ENCODE assay signal across 10 cellular contexts in the genomic region with DNA sequence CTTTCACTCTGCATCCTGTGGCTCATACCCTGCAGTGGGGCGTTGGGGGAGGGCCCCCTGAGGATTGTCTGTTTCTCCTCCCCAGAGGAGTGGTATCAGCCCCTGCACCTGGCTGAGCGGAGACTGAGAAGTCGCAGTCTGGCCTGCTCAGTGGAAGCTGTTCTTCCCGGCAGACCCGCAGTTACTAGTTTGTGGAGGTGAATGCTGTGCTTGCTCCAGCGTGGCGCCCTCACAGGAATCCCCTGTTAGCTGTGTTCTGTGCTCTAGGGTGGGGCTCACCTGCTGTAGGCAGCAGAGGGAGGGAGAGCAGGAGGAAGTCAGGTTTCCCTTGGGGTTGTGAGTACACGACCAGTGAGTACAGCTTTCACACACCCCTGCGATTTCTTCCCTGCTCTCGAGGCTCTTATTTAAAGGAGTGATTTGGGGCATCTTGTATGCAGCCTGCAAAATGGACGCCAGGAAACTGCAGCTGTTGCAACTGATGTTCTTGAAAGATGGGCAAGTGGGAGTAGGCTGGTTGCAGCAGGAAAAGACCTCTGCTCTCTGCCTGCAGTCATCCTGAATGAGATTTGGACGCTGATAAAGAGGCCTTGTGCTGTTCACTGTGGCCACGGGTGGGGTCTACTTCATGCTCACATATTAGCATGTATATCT.
DNase-seq lines count a peak whose midpoint lies in the region; TF ChIP-seq lines count a peak whose summit lies in the region.
"Had no signal": no experiment of that assay in that cellular context is flagged by ENCODE, and none has a peak within 500 bp of the region (broad histone marks: within the 10 kb centered on the region; RNA-seq: fewer than 3 reads in every experiment).

No MANE protein-coding gene starts in this region.

- no peaks in the 10 kb centered on the region for H3K4me1 ChIP-seq in HEK293 (ENCODE audit: control insufficient read depth, insufficient read depth, low read length)
- H3K4me1 ChIP-seq in neutrophil (ENCODE audit: control insufficient read depth in 1 of 2, insufficient read depth in 1 of 2, low read depth in 1 of 2, low read length in 1 of 2), result peaks cover 59 to 61% of the 10 kb centered on the region in 2 experiments

- no peaks in the 10 kb centered on the region for H3K27me3 ChIP-seq in neutrophil
- H3K27me3 ChIP-seq: upper lobe of left lung had no signal

- H3K4me1 Mint-ChIP-seq in activated CD4-positive, alpha-beta memory T cell treated with anti-CD3 and anti-CD28 coated beads for 36 hours (ENCODE audit: low read depth), result peaks cover 81% of the 10 kb centered on the region

- intact Hi-C loops in activated CD4-positive, alpha-beta memory T cell treated with anti-CD3 and anti-CD28 coated beads for 36 hours (cut with micrococcal nuclease), result no loop called here

- peaks cover 0 to 42% of the 10 kb centered on the region in 2 experiments; a peak in 2 of 3 replicates for H3K36me3 ChIP-seq in HEK293 (ENCODE audit: control insufficient read depth in 2 of 2, insufficient read depth in 1 of 2, low read length in 2 of 2)
- H3K36me3 ChIP-seq in neutrophil, result peaks cover 12% of the 10 kb centered on the region

- H3K27ac Mint-ChIP-seq in activated CD4-positive, alpha-beta memory T cell treated with anti-CD3 and anti-CD28 coated beads for 36 hours, result peak overlapping the region; percentile 74

- H3K4me3 Mint-ChIP-seq in activated CD4-positive, alpha-beta memory T cell treated with anti-CD3 and anti-CD28 coated beads for 36 hours, result no peak overlapping the region

- CTCF ChIA-PET in HEK293 (lab: Yijun Ruan, JAX), result interaction anchor here (0.7 to 1.5 kb wide), 2 partner anchors 11 to 64 kb away, joined by 3 read pairs; no protein-coding TSS in a partner anchor
- CTCF ChIA-PET in activated CD4-positive, alpha-beta memory T cell treated with anti-CD3 and anti-CD28 coated beads for 36 hours (lab: Charles Lee), result interaction anchor here (1.2 kb wide), 1 partner anchor 27 kb away, joined by 3 read pairs; no protein-coding TSS in a partner anchor

- TF ChIP-seq CTCF in HEK293 (tag by site-specific recombination; IDR thresholded peaks at IDR 0.05) (no peak), neutrophil (IDR thresholded peaks at IDR 0.05) (no peak)

- H3K9me3 ChIP-seq in HEK293 (ENCODE audit: control insufficient read depth, insufficient read depth, low read depth, low read length) (no peaks in the 10 kb centered on the region), neutrophil (no peaks in the 10 kb centered on the region)
- H3K9me3 ChIP-seq: upper lobe of left lung had no signal

- H3K36me3 Mint-ChIP-seq in activated CD4-positive, alpha-beta memory T cell treated with anti-CD3 and anti-CD28 coated beads for 36 hours, result peaks cover 40% of the 10 kb centered on the region

- no peaks in the 10 kb centered on the region for H3K27me3 Mint-ChIP-seq in activated CD4-positive, alpha-beta memory T cell treated with anti-CD3 and anti-CD28 coated beads for 36 hours

- peak; percentile 66 for DNase-seq in NCI-H1436 (lab: John Stamatoyannopoulos, UW)
- no peak for DNase-seq in NCI-H1436 treated with DMSO at 0.1 percent for 48 hours (lab: John Stamatoyannopoulos, UW)
- DNase-seq in activated CD4-positive, alpha-beta memory T cell treated with anti-CD3 and anti-CD28 coated beads for 36 hours, result peak; percentile 35
- DNase-seq in islet precursor cell, result no peak
- no peak for DNase-seq in DMS 273 treated with DMSO at 0.1 percent for 48 hours (lab: John Stamatoyannopoulos, UW)
- no peak for DNase-seq in stimulated activated CD4-positive, alpha-beta T cell treated with anti-CD3 and anti-CD28 coated beads, Interleukin-1b, Interleukin-23, amount 100 ng/mL, for 48 hours
- DNase-seq: activated CD4-positive, alpha-beta T cell treated with anti-CD3 and anti-CD28 coated beads, Interleukin-2, amount 50 U/mL, for 1 hour; upper lobe of left lung had no signal

- H3K4me3 ChIP-seq in HEK293 (ENCODE audit: low read depth, low read length), result no peak overlapping the region
- no peak overlapping the region for H3K4me3 ChIP-seq in neutrophil (ENCODE audit: low read depth in 1 of 2, low read length in 1 of 2)
- H3K4me3 ChIP-seq: upper lobe of left lung had no signal

- POLR2A ChIA-PET in HEK293 (lab: Yijun Ruan, JAX), result interaction anchor here (1.3 kb wide), 1 partner anchor 26 kb away, joined by 4 read pairs; no protein-coding TSS in a partner anchor
- POLR2A ChIA-PET in activated CD4-positive, alpha-beta memory T cell treated with anti-CD3 and anti-CD28 coated beads for 36 hours (lab: Charles Lee), result interaction anchor here (1.3 kb wide), 1 partner anchor 26 kb away, joined by 7 read pairs; no protein-coding TSS in a partner anchor

- H3K27ac ChIP-seq in HEK293 (ENCODE audit: extremely low read depth, low read depth, low read length) (no peak overlapping the region), neutrophil (peak overlapping the region; percentile 48)

- H3K9me3 Mint-ChIP-seq in activated CD4-positive, alpha-beta memory T cell treated with anti-CD3 and anti-CD28 coated beads for 36 hours, result no peaks in the 10 kb centered on the region

TF ChIP-seq in HEK293, 187 proteins besides CTCF, POLR2A, EP300 and RAD21:
- TF ChIP-seq KLF1 (tag by site-specific recombination; IDR thresholded peaks at IDR 0.05) (0 out of 2 replicates have a peak, but pooled peaks have one; percentile 11), ZNF654 (tag by site-specific recombination; IDR thresholded peaks at IDR 0.05; ENCODE audit: low read depth) (no peak), ZNF266 (tag by site-specific recombination; IDR thresholded peaks at IDR 0.05; ENCODE audit: low read depth) (no peak), ZNF292 (tag by site-specific recombination; IDR thresholded peaks at IDR 0.05; ENCODE audit: borderline replicate concordance, low read depth) (no peak), ZFP3 (tag by site-specific recombination; IDR thresholded peaks at IDR 0.05; ENCODE audit: low read depth) (no peak), PRDM1 (tag by site-specific recombination; IDR thresholded peaks at IDR 0.05) (0 out of 2 replicates have a peak, but pooled peaks have one; percentile 17), ZNF416 (tag by site-specific recombination; IDR thresholded peaks at IDR 0.05) (no peak), GLIS1 (tag by site-specific recombination; IDR thresholded peaks at IDR 0.05) (0 out of 2 replicates have a peak, but pooled peaks have one; percentile 17), ZNF529 (tag by site-specific recombination; IDR thresholded peaks at IDR 0.05; ENCODE audit: insufficient replicate concordance) (no peak)
- TF ChIP-seq, protein P1, sequence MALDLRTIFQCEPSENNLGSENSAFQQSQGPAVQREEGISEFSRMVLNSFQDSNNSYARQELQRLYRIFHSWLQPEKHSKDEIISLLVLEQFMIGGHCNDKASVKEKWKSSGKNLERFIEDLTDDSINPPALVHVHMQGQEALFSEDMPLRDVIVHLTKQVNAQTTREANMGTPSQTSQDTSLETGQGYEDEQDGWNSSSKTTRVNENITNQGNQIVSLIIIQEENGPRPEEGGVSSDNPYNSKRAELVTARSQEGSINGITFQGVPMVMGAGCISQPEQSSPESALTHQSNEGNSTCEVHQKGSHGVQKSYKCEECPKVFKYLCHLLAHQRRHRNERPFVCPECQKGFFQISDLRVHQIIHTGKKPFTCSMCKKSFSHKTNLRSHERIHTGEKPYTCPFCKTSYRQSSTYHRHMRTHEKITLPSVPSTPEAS (tag by site-specific recombination; IDR thresholded peaks at IDR 0.05), result no peak

Comparison
In these comparisons a context has a peak if more than half of its experiments do, and no peak if none do; other contexts are left out.
1. DNase-seq: peak in NCI-H1436 (single experiment) and activated CD4-positive, alpha-beta memory T cell treated with anti-CD3 and anti-CD28 coated beads for 36 hours (single experiment); none in NCI-H1436 treated with DMSO at 0.1 percent for 48 hours (single experiment), islet precursor cell (single experiment), DMS 273 treated with DMSO at 0.1 percent for 48 hours (single experiment) and stimulated activated CD4-positive, alpha-beta T cell treated with anti-CD3 and anti-CD28 coated beads, Interleukin-1b, Interleukin-23, amount 100 ng/mL, for 48 hours (single experiment).